ENCODE assay signal across 9 cellular contexts in genomic region chr6:68087399-68088133, GRCh38.
A peak's percentile ranks its signal among the peaks of the same experiment; 100 is the strongest.
DNase-seq lines count a peak whose midpoint lies in the region; ATAC-seq and TF ChIP-seq lines count a peak whose summit lies in the region.
"Had no signal": no experiment of that assay in that cellular context is flagged by ENCODE, and none has a peak within 500 bp of the region (broad histone marks: within the 10 kb centered on the region; RNA-seq: fewer than 3 reads in every experiment).

No MANE protein-coding gene starts in this region.

- H3K9me3 ChIP-seq in ovary, result no peaks in the 10 kb centered on the region
- H3K9me3 ChIP-seq: ascending aorta had no signal

- H3K27me3 ChIP-seq in ovary, result no peaks in the 10 kb centered on the region
- H3K27me3 ChIP-seq: ascending aorta had no signal

- H3K27ac ChIP-seq in ovary, result no peak overlapping the region
- H3K27ac ChIP-seq: ascending aorta had no signal

- TF ChIP-seq CTCF in ovary (IDR thresholded peaks at IDR 0.05), result no peak

- WGBS in ovary, 3 donors, result 84 to 93% (median 93%) methylated on average over 1 of the region's 1 CpG

- TF ChIP-seq POLR2A in ovary (IDR thresholded peaks at IDR 0.05), result no peak

- peak; percentile 43 for DNase-seq in HT1080 (ENCODE audit: low read depth)
- DNase-seq in fibroblast of gingiva (ENCODE audit: low read depth), result peak; percentile 35
- DNase-seq in NK-92 (lab: John Stamatoyannopoulos, UW; ENCODE audit: unreplicated experiment), result no peak
- no peak for DNase-seq in stimulated activated CD4-positive, alpha-beta T cell treated with anti-CD3 and anti-CD28 coated beads, Interleukin-2, amount 100 ng/mL, for 24 hours
- no peak for DNase-seq in NCI-H524 (lab: John Stamatoyannopoulos, UW)
- DNase-seq in ovary, result no peak

- H3K4me3 ChIP-seq in ovary, result no peak overlapping the region
- H3K4me3 ChIP-seq: ascending aorta had no signal

- no peaks in the 10 kb centered on the region for H3K4me1 ChIP-seq in ovary (ENCODE audit: insufficient read depth)
- H3K4me1 ChIP-seq: ascending aorta had no signal

- no peak for TF ChIP-seq EP300 in ovary (IDR thresholded peaks at IDR 0.05)

- intact Hi-C loops in ovary (cut with DNase I), result no loop called here

- H3K36me3 ChIP-seq in ovary, result no peaks in the 10 kb centered on the region
- H3K36me3 ChIP-seq: ascending aorta had no signal

- ATAC-seq in GM18502 (IDR thresholded peaks at IDR 0.05; ENCODE audit: poor library complexity, unreplicated experiment) (peak; percentile 72), GM21786 (IDR thresholded peaks at IDR 0.05; ENCODE audit: unreplicated experiment) (peak; percentile 95)

Comparison
In these comparisons a context has a peak if more than half of its experiments do, and no peak if none do; other contexts are left out.
1. DNase-seq: peak in HT1080 (single experiment) and fibroblast of gingiva (single experiment); none in NK-92 (single experiment), stimulated activated CD4-positive, alpha-beta T cell treated with anti-CD3 and anti-CD28 coated beads, Interleukin-2, amount 100 ng/mL, for 24 hours (0 of 2), NCI-H524 (0 of 2) and ovary (0 of 5).